In the genomic region with DNA sequence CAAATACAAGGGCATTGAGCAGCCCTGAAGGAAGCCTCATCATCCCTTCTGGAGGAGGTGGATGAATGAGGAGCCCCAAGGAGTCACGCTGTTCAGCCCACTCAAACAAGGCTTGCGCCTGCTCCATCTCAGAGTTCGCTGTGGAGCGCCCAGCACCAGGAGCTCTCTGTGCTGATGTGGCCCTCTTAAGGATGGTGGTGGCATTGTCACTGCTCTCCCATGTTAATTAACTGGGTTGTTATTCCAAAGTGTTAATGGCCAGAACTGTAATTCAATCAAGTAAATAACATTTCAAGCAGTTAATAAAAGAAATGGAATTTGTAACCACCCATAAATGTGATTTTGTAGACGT, we compare ENCODE assay signal across 10 cellular contexts.
DNase-seq lines count a peak whose midpoint lies in the region; ATAC-seq and TF ChIP-seq lines count a peak whose summit lies in the region.
"Had no signal": no experiment of that assay in that cellular context is flagged by ENCODE, and none has a peak within 500 bp of the region (broad histone marks: within the 10 kb centered on the region; RNA-seq: fewer than 3 reads in every experiment).

No MANE protein-coding gene starts in this region.

- H3K4me3 ChIP-seq in GM12864 (ENCODE audit: low read depth, low read length) (no peak overlapping the region), NB4 (ENCODE audit: low read depth, low read length) (no peak overlapping the region), mesendoderm (ENCODE audit: low read length) (no peak overlapping the region), osteoblast (ENCODE audit: insufficient read depth, low read length) (no peak overlapping the region)
- no peak overlapping the region for H3K4me3 ChIP-seq in CD8-positive, alpha-beta memory T cell (ENCODE audit: low read length)

- peaks cover 0 to under 1% (median 0%) of the 10 kb centered on the region in 3 donors for H3K36me3 Mint-ChIP-seq in CD8-positive, alpha-beta memory T cell

- H3K79me1 ChIP-seq in mesendoderm (ENCODE audit: low read length) = no peaks in the 10 kb centered on the region

- no peak overlapping the region for H2BK120ac ChIP-seq in mesendoderm (ENCODE audit: low read depth, low read length)

- no peak for DNase-seq in GM12864 (ENCODE audit: low read depth)
- DNase-seq in NB4 (ENCODE audit: low read depth) = peak; percentile 47
- DNase-seq in T47D (ENCODE audit: low read depth in 1 of 2, low spot score in 1 of 2) = peak; percentile 35 to 61
- peak; percentile 53 for DNase-seq in mesendoderm
- DNase-seq in activated effector memory CD4-positive, alpha-beta T cell treated with anti-CD3 and anti-CD28 coated beads, Interleukin-2, amount 50 U/mL, for 16 hours = no peak
- no peak for DNase-seq in CD8-positive, alpha-beta memory T cell
- DNase-seq in osteoblast (ENCODE audit: insufficient read length, low spot score, missing footprints) = no peak
- DNase-seq: stimulated activated CD4-positive, alpha-beta T cell treated with anti-CD3 and anti-CD28 coated beads, Interleukin-4, amount 100 ng/mL, for 1 hour had no signal

- H3K27ac ChIP-seq in mesendoderm (ENCODE audit: low read depth, low read length) = no peak overlapping the region
- H3K27ac ChIP-seq in CD8-positive, alpha-beta memory T cell (ENCODE audit: low read depth, low read length) = no peak overlapping the region
- H3K27ac ChIP-seq in osteoblast (ENCODE audit: low read depth, low read length) = no peak overlapping the region
- H3K27ac ChIP-seq: KMS-11 had no signal

- CTCF ChIA-PET in CD8-positive, alpha-beta memory T cell (lab: Charles Lee) = no interaction called here

- no peak overlapping the region for H2BK15ac ChIP-seq in mesendoderm (replicated peaks; ENCODE audit: low read depth)

- POLR2A ChIA-PET in CD8-positive, alpha-beta memory T cell (lab: Charles Lee) = no interaction called here

- H2BK5ac ChIP-seq in mesendoderm (ENCODE audit: low read length) = no peak overlapping the region

- H3K27me3 Mint-ChIP-seq in CD8-positive, alpha-beta memory T cell = peaks cover 0 to 4% of the 10 kb centered on the region in 2 donors

- H3K36me3 ChIP-seq in mesendoderm (ENCODE audit: control insufficient read depth, insufficient read depth, low read length) (no peaks in the 10 kb centered on the region), osteoblast (ENCODE audit: insufficient read depth, low read length) (no peaks in the 10 kb centered on the region)
- no peaks in the 10 kb centered on the region for H3K36me3 ChIP-seq in CD8-positive, alpha-beta memory T cell (ENCODE audit: insufficient read depth, low read length)

- H3K4me1 ChIP-seq in mesendoderm (ENCODE audit: control insufficient read depth, low read depth, low read length) = no peaks in the 10 kb centered on the region
- no peaks in the 10 kb centered on the region for H3K4me1 ChIP-seq in CD8-positive, alpha-beta memory T cell (ENCODE audit: insufficient read depth, low read length)
- H3K4me1 ChIP-seq in osteoblast (ENCODE audit: insufficient read depth, low read length) = no peaks in the 10 kb centered on the region

- no peak for ATAC-seq in HG02852 (IDR thresholded peaks at IDR 0.05; ENCODE audit: unreplicated experiment)

- H4K5ac ChIP-seq in mesendoderm (ENCODE audit: low read length) = no peak overlapping the region

- no peak for TF ChIP-seq POLR2A in NB4 (IDR thresholded peaks at IDR 0.05; ENCODE audit: extremely low read depth, insufficient read length)

- in situ Hi-C loops in T47D (cut with HindIII; ENCODE audit: low pct_unique_long_range_greater_than_20kb, low sequenced_read_pairs) = no loop called here

- no peak overlapping the region for H3K9ac ChIP-seq in mesendoderm (ENCODE audit: low read length)
- H3K9ac ChIP-seq: KMS-11 had no signal

- no peak overlapping the region for H3K4ac ChIP-seq in mesendoderm (ENCODE audit: low read depth, low read length)

- peak; percentile 33 for TF ChIP-seq CTCF in GM12864 (IDR thresholded peaks at IDR 0.05; ENCODE audit: low read depth, low read length, missing control alignments)
- peak; percentile 39 for TF ChIP-seq CTCF in NB4 (IDR thresholded peaks at IDR 0.05; ENCODE audit: low read depth, low read length)
- no peak for TF ChIP-seq CTCF in osteoblast (IDR thresholded peaks at IDR 0.05; ENCODE audit: extremely low read depth, low read depth, low read length)

- no peak overlapping the region for H3K4me2 ChIP-seq in mesendoderm (ENCODE audit: low read length)
- H3K4me2 ChIP-seq in osteoblast (ENCODE audit: insufficient read depth, low read length) = no peak overlapping the region
- H3K4me2 ChIP-seq: KMS-11 had no signal

- H3K4me1 Mint-ChIP-seq in CD8-positive, alpha-beta memory T cell = no peaks in the 10 kb centered on the region

- no peaks in the 10 kb centered on the region for H3K9me3 ChIP-seq in CD8-positive, alpha-beta memory T cell (ENCODE audit: low read length)
- H3K9me3 ChIP-seq in osteoblast (ENCODE audit: low read depth, low read length) = no peaks in the 10 kb centered on the region

- H4K8ac ChIP-seq in mesendoderm (ENCODE audit: low read depth, low read length) = no peak overlapping the region

- peaks cover under 1 to 13% (median 3%) of the 10 kb centered on the region in 5 donors for H3K9me3 Mint-ChIP-seq in CD8-positive, alpha-beta memory T cell

- no peaks in the 10 kb centered on the region for H4K20me1 ChIP-seq in osteoblast (ENCODE audit: insufficient read depth, low read length)

- no CpG with 5 or more reads among the region's 5 CpGs for WGBS in mesendoderm (ENCODE audit: extremely low coverage, insufficient coverage, low lambda C conversion rate)

- no peak overlapping the region for H3K56ac ChIP-seq in mesendoderm (ENCODE audit: low read length)

- no peak overlapping the region for H3K4me3 Mint-ChIP-seq in CD8-positive, alpha-beta memory T cell

- no peak overlapping the region for H3K18ac ChIP-seq in mesendoderm (ENCODE audit: low read length)

- H3K27me3 ChIP-seq in mesendoderm (ENCODE audit: insufficient read depth, low read length, poor library complexity) (no peaks in the 10 kb centered on the region), osteoblast (ENCODE audit: insufficient read depth, low read length) (no peaks in the 10 kb centered on the region)
- no peaks in the 10 kb centered on the region for H3K27me3 ChIP-seq in CD8-positive, alpha-beta memory T cell (ENCODE audit: insufficient read depth, low read length, poor library complexity, severe bottlenecking)

- no peak overlapping the region for H2AFZ ChIP-seq in osteoblast (ENCODE audit: low read length)

- H3K79me2 ChIP-seq in mesendoderm (ENCODE audit: control insufficient read depth, insufficient read depth, low read length) (no peaks in the 10 kb centered on the region), osteoblast (ENCODE audit: insufficient read depth, low read length) (no peaks in the 10 kb centered on the region)

- no peak overlapping the region for H3K27ac Mint-ChIP-seq in CD8-positive, alpha-beta memory T cell

- H3K23ac ChIP-seq in mesendoderm (ENCODE audit: low read length) = no peak overlapping the region

- H2AK5ac ChIP-seq in mesendoderm (ENCODE audit: low read length) = no peak overlapping the region

Comparison
In these comparisons a context has a peak if more than half of its experiments do, and no peak if none do; other contexts are left out.
1. DNase-seq: peak in NB4 (single experiment), T47D (2 of 2) and mesendoderm (single experiment); none in GM12864 (single experiment), activated effector memory CD4-positive, alpha-beta T cell treated with anti-CD3 and anti-CD28 coated beads, Interleukin-2, amount 50 U/mL, for 16 hours (single experiment), CD8-positive, alpha-beta memory T cell (0 of 5) and osteoblast (single experiment).